25 cellular contexts compared by ENCODE assay signal in the genomic region with DNA sequence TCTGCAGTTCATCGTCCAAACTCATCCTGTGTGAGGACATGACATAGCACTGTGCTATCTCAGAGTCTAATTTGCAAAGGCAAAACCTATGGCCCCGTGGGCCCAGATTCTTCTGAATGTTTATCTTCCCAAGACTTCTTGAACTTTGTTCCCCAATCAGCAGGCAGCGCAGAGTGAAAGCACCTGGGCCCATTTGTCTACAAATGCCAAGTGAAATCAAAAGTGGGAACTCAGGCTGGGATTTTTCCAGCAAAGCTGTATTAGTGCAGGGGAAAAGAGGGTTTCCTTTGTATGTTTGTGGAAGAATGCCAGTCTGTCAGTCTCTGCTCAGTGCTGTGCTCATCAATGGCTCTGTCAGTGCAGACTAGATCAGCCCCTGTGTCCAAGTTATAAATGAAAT. TPM values are rescaled to one million over a fixed set of nuclear protein-coding genes. Genes with fewer than 3 reads are reported as not detected.
DNase-seq lines count a peak whose midpoint lies in the region; ATAC-seq and TF ChIP-seq lines count a peak whose summit lies in the region.
"Had no signal": no experiment of that assay in that cellular context is flagged by ENCODE, and none has a peak within 500 bp of the region (broad histone marks: within the 10 kb centered on the region; RNA-seq: fewer than 3 reads in every experiment).

No MANE protein-coding gene starts in this region.

- H3K27ac Mint-ChIP-seq in Caco-2 (ENCODE audit: unreplicated experiment) (peak overlapping the region; percentile 59), progenitor cell of endocrine pancreas (peak overlapping the region; percentile 95), type B pancreatic cell (no peak overlapping the region)
- H3K27ac Mint-ChIP-seq: CD4-positive, alpha-beta T cell had no signal

- H3K4me1 Mint-ChIP-seq in Caco-2 (ENCODE audit: low read depth, unreplicated experiment): peaks cover 34% of the 10 kb centered on the region
- peaks cover 40% of the 10 kb centered on the region for H3K4me1 Mint-ChIP-seq in progenitor cell of endocrine pancreas (ENCODE audit: low read depth)
- peaks cover 21% of the 10 kb centered on the region for H3K4me1 Mint-ChIP-seq in type B pancreatic cell (ENCODE audit: unreplicated experiment)

- peaks cover 16% of the 10 kb centered on the region for H3K9me3 Mint-ChIP-seq in Caco-2 (ENCODE audit: unreplicated experiment)
- no peaks in the 10 kb centered on the region for H3K9me3 Mint-ChIP-seq in progenitor cell of endocrine pancreas (ENCODE audit: low read depth)
- H3K9me3 Mint-ChIP-seq in type B pancreatic cell: no peaks in the 10 kb centered on the region
- H3K9me3 Mint-ChIP-seq: CD4-positive, alpha-beta T cell had no signal

- POLR2A ChIA-PET in Caco-2 (lab: Charles Lee): no interaction called here

- H3K9me3 ChIP-seq in Caco-2 (no peaks in the 10 kb centered on the region), Peyer's patch (no peaks in the 10 kb centered on the region), hepatocyte (ENCODE audit: low read depth) (no peaks in the 10 kb centered on the region)
- H3K9me3 ChIP-seq: A549; BLaER1 treated with 17β-estradiol and CSF1 and Interleukin-3, amounts not matched to agents 10 nM and 100 nM had no signal

- H3K4me2 ChIP-seq in hepatocyte: peak overlapping the region; percentile 54
- H3K4me2 ChIP-seq: A549; BLaER1 treated with 17β-estradiol and CSF1 and Interleukin-3, amounts not matched to agents 10 nM and 100 nM had no signal

- H3K27me3 ChIP-seq in Caco-2 (replicated peaks; ENCODE audit: control insufficient read depth, insufficient read depth, low read length): no peaks in the 10 kb centered on the region
- no peaks in the 10 kb centered on the region for H3K27me3 ChIP-seq in Peyer's patch
- H3K27me3 ChIP-seq in hepatocyte: no peaks in the 10 kb centered on the region
- H3K27me3 ChIP-seq: BLaER1 treated with 17β-estradiol and CSF1 and Interleukin-3, amounts not matched to agents 10 nM and 100 nM had no signal

- BruUV-seq in Caco-2 (replicated peaks; lab: Mats Ljungman, UMichigan): no TSS peak

- no peak overlapping the region for H3K27ac ChIP-seq in Peyer's patch
- peak overlapping the region; percentile 44 for H3K27ac ChIP-seq in hepatocyte
- H3K27ac ChIP-seq: A549; BLaER1 treated with 17β-estradiol and CSF1 and Interleukin-3, amounts not matched to agents 10 nM and 100 nM; RWPE1 had no signal

- no peaks in the 10 kb centered on the region for H3K9me2 ChIP-seq in hepatocyte (replicated peaks; ENCODE audit: insufficient read depth)

- H4K20me1 ChIP-seq in hepatocyte (ENCODE audit: insufficient read depth, poor library complexity, severe bottlenecking): no peaks in the 10 kb centered on the region

- H3K4me3 Mint-ChIP-seq in Caco-2 (ENCODE audit: unreplicated experiment) (peak overlapping the region; percentile 56), progenitor cell of endocrine pancreas (ENCODE audit: low read depth) (peak overlapping the region; percentile 25), type B pancreatic cell (no peak overlapping the region)
- H3K4me3 Mint-ChIP-seq: CD4-positive, alpha-beta T cell had no signal

- TF ChIP-seq CTCF in Caco-2 (IDR thresholded peaks at IDR 0.05; ENCODE audit: insufficient read depth in 1 of 2, low read depth in 1 of 2, low read length in 1 of 2, severe bottlenecking in 1 of 2, unreplicated experiment in 1 of 2): no peak
- TF ChIP-seq CTCF in Peyer's patch (IDR thresholded peaks at IDR 0.05): no peak
- TF ChIP-seq CTCF in hepatocyte (IDR thresholded peaks at IDR 0.05; ENCODE audit: poor library complexity): no peak
- TF ChIP-seq CTCF in progenitor cell of endocrine pancreas (IDR thresholded peaks at IDR 0.05; ENCODE audit: unreplicated experiment): no peak
- TF ChIP-seq CTCF in type B pancreatic cell (conservative IDR thresholded peaks at IDR 0.05): no peak

- no peaks in the 10 kb centered on the region for H3K79me2 ChIP-seq in hepatocyte

- TF ChIP-seq POLR2A in Peyer's patch (IDR thresholded peaks at IDR 0.05): no peak

- no peak for ATAC-seq in HG02852 (IDR thresholded peaks at IDR 0.05; ENCODE audit: unreplicated experiment)
- ATAC-seq: A549, K562 had no signal

- no peak overlapping the region for H2AFZ ChIP-seq in hepatocyte

- CTCF ChIA-PET in Caco-2 (lab: Charles Lee): interaction anchor here (1.2 to 1.6 kb wide), 5 partner anchors 28 to 176 kb away, joined by 3 to 21 read pairs (median 6); no protein-coding TSS in a partner anchor

- WGBS in hepatocyte (ENCODE audit: low lambda C conversion rate, missing lambda C conversion rate): 47% methylated on average over 3 of the region's 3 CpGs

- intact Hi-C loops in Caco-2 (cut with micrococcal nuclease; ENCODE audit: unreplicated experiment): loop anchor here (1.0 to 2.0 kb wide), 2 partner anchors 27 to 58 kb away; no protein-coding TSS in a partner anchor

- H3K4me1 ChIP-seq in Caco-2 (peaks cover 40% of the 10 kb centered on the region), Peyer's patch (peaks cover 0 to 10% (median 0%) of the 10 kb centered on the region in 4 donors), hepatocyte (ENCODE audit: insufficient read depth) (peaks cover 30% of the 10 kb centered on the region)

- peak; percentile 73 to 83 for DNase-seq in Caco-2
- peak in 2 of 3 donors; percentile 54 to 68 for DNase-seq in Peyer's patch
- peak; percentile 60 for DNase-seq in hepatocyte (ENCODE audit: low spot score)
- DNase-seq in progenitor cell of endocrine pancreas (ENCODE audit: low spot score, unreplicated experiment): no peak
- DNase-seq in activated T-cell treated with anti-CD3 and anti-CD28 coated beads, Interleukin-2, amount 50 U/mL, for 48 hours: no peak
- no peak for DNase-seq in type B pancreatic cell (ENCODE audit: extremely low spot score, unreplicated experiment)
- DNase-seq: AML-193; CD4-positive, alpha-beta T cell; DMS 273 treated with DMSO at 0.1 percent for 48 hours; DMS79 treated with DMSO at 0.1 percent for 48 hours; GF-D8; HCEC 1CT; Kasumi-1; NCI-H1105 treated with DMSO at 0.1 percent for 48 hours; NCI-H146; NCI-H1930; NCI-H2107; NCI-H446 treated with DMSO at 0.1 percent for 48 hours; NCI-H82; SHP77 had no signal

- H3K36me3 ChIP-seq in Caco-2 (ENCODE audit: control insufficient read depth, insufficient read depth, low read length) (no peaks in the 10 kb centered on the region), Peyer's patch (no peaks in the 10 kb centered on the region), hepatocyte (replicated peaks; ENCODE audit: insufficient read depth, low read depth) (no peaks in the 10 kb centered on the region)
- H3K36me3 ChIP-seq: BLaER1 treated with 17β-estradiol and CSF1 and Interleukin-3, amounts not matched to agents 10 nM and 100 nM had no signal

- H3K27me3 Mint-ChIP-seq in Caco-2 (ENCODE audit: insufficient read depth, unreplicated experiment): no peaks in the 10 kb centered on the region
- no peaks in the 10 kb centered on the region for H3K27me3 Mint-ChIP-seq in progenitor cell of endocrine pancreas
- peaks cover 37% of the 10 kb centered on the region for H3K27me3 Mint-ChIP-seq in type B pancreatic cell

- no peaks in the 10 kb centered on the region for H3K36me3 Mint-ChIP-seq in Caco-2 (ENCODE audit: insufficient read depth, unreplicated experiment)
- H3K36me3 Mint-ChIP-seq in progenitor cell of endocrine pancreas (ENCODE audit: insufficient read depth): no peaks in the 10 kb centered on the region
- no peaks in the 10 kb centered on the region for H3K36me3 Mint-ChIP-seq in type B pancreatic cell

- no peak overlapping the region for H3K4me3 ChIP-seq in Caco-2 (ENCODE audit: low read depth, low read length)
- no peak overlapping the region for H3K4me3 ChIP-seq in Peyer's patch
- H3K4me3 ChIP-seq in hepatocyte: no peak overlapping the region
- H3K4me3 ChIP-seq: A549; BLaER1 treated with 17β-estradiol and CSF1 and Interleukin-3, amounts not matched to agents 10 nM and 100 nM; K562 had no signal

RNA-seq across cellular contexts. Expression of a gene that starts 55.8 kb away (rescaled TPM):
- total RNA-seq in Caco-2 (2022) (2.8 and 3.1 TPM in 2 replicates), Peyer's patch (10 to 100 TPM in 1 of 4 donors, 1 to 10 TPM in 3; 1.7 to 22.7 (median 4.5) TPM), hepatocyte (0.33 and 1.6 TPM in 2 replicates), progenitor cell of endocrine pancreas (0.19 and 0.29 TPM in 2 replicates), type B pancreatic cell (ENCODE audit: low replicate concordance) (1.3 and 15.9 TPM in 2 replicates)
- polyA plus RNA-seq in hepatocyte: 0.75 and 1.9 TPM in 2 replicates
- total RNA-seq: CD4-positive, alpha-beta T cell had no signal

Comparison
In these comparisons a context has a peak if more than half of its experiments do, and no peak if none do; other contexts are left out.
1. DNase-seq: peak in Caco-2 (2 of 2), Peyer's patch (2 of 3) and hepatocyte (single experiment); none in progenitor cell of endocrine pancreas (single experiment), activated T-cell treated with anti-CD3 and anti-CD28 coated beads, Interleukin-2, amount 50 U/mL, for 48 hours (0 of 2) and type B pancreatic cell (single experiment).